In the genomic region with DNA sequence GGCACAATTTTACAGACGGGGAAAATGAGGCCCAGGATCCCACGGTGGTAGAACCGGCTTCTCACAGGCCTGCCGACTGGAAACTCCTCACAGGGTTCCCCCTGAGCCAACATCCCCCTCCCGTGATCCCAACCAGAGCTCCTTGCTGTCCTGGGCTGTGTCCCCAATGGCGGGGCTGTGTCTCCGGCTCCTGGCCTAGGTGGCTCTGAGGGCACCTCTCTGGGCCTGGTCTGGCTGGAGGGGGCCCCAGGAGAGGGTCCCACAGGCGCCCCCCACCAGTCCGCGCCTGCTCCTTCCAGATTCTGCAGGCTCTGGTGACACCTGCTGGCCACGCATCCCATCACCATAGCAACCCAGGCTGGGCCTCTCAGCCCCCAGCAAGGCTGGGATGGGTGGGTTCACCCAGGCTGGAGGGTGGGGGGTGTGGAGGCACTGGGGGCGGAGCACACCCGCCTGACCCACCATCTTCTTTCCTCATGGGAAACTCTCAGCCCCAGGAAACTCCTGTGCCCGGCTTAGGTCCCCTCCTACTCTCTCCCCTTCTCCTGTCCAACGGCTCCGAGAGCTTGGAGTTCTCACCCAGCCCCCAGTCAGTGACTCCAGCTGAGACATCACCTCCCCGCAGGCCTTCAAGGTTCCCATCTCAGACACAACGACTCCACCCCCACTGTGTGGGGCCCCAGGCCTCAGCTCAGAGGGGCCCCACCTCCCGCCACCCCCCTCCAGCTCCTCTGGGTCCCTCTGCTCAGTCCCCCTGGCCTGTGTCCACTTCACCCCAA, we compare ENCODE assay signal across 8 cellular contexts. TPM values are rescaled to one million over a fixed set of nuclear protein-coding genes. Genes with fewer than 3 reads are reported as not detected.
DNase-seq lines count a peak whose midpoint lies in the region; ATAC-seq and TF ChIP-seq lines count a peak whose summit lies in the region.

No MANE protein-coding gene starts in this region.

- no peak overlapping the region for H3K4me3 Mint-ChIP-seq in CD4-positive, alpha-beta memory T cell
- no peak overlapping the region for H3K4me3 Mint-ChIP-seq in activated CD4-positive, alpha-beta T cell treated with anti-CD3 and anti-CD28 coated beads for 36 hours

- no peak overlapping the region for H3K27ac Mint-ChIP-seq in CD4-positive, alpha-beta memory T cell
- H3K27ac Mint-ChIP-seq in activated CD4-positive, alpha-beta T cell treated with anti-CD3 and anti-CD28 coated beads for 36 hours: no peak overlapping the region

- WGBS in transverse colon (ENCODE audit: low coverage in 1 of 2), 2 donors: 22% methylated on average over 18 of the region's 19 CpGs; no CpG with 5 or more reads in 1 of the 2 donors

- CTCF ChIA-PET in CD4-positive, alpha-beta memory T cell (lab: Charles Lee; ENCODE audit: partially characterized antibody): interaction anchor here (0.7 to 4.8 kb wide), 9 partner anchors 12 to 304 kb away, joined by 3 to 41 read pairs (median 4); no protein-coding TSS in a partner anchor
- CTCF ChIA-PET in activated CD4-positive, alpha-beta T cell treated with anti-CD3 and anti-CD28 coated beads for 36 hours (lab: Charles Lee): interaction anchor here (0.5 to 1.4 kb wide), 4 partner anchors 76 to 254 kb away, joined by 3 to 6 read pairs (median 4); no protein-coding TSS in a partner anchor

- intact Hi-C loops in CD4-positive, alpha-beta memory T cell (cut with micrococcal nuclease): loop anchor here (1.0 kb wide), 1 partner anchor 84 kb away; no protein-coding TSS in a partner anchor
- intact Hi-C loops in activated CD4-positive, alpha-beta T cell treated with anti-CD3 and anti-CD28 coated beads for 36 hours (cut with DNase I, micrococcal nuclease): loop anchor here (1.0 to 2.0 kb wide), 4 partner anchors 53 to 210 kb away; no protein-coding TSS in a partner anchor
- intact Hi-C loops in transverse colon (cut with DNase I; ENCODE audit: low total_unique reads): loop anchor here (10.0 kb wide), 1 partner anchor 216 kb away; no protein-coding TSS in a partner anchor

- H3K9me3 ChIP-seq in CD4-positive, alpha-beta memory T cell (ENCODE audit: control insufficient read depth in 1 of 2, low read length in 2 of 2): no peaks in the 10 kb centered on the region
- no peaks in the 10 kb centered on the region for H3K9me3 ChIP-seq in transverse colon

- H3K9me3 Mint-ChIP-seq in CD4-positive, alpha-beta memory T cell: no peaks in the 10 kb centered on the region
- H3K9me3 Mint-ChIP-seq in activated CD4-positive, alpha-beta T cell treated with anti-CD3 and anti-CD28 coated beads for 36 hours (ENCODE audit: low read depth): no peaks in the 10 kb centered on the region

- no peak for TF ChIP-seq POLR2A in transverse colon (IDR thresholded peaks at IDR 0.05)

- TF ChIP-seq CTCF in transverse colon (IDR thresholded peaks at IDR 0.05): peak; percentile 62 to 76 (median 67)

- no peak for TF ChIP-seq EP300 in transverse colon (IDR thresholded peaks at IDR 0.05; ENCODE audit: low read depth)

- H3K27ac ChIP-seq in CD4-positive, alpha-beta memory T cell (ENCODE audit: low read depth, low read length): no peak overlapping the region
- H3K27ac ChIP-seq in transverse colon: no peak overlapping the region

- POLR2A ChIA-PET in CD4-positive, alpha-beta memory T cell (lab: Charles Lee; ENCODE audit: partially characterized antibody): no interaction called here
- POLR2A ChIA-PET in activated CD4-positive, alpha-beta T cell treated with anti-CD3 and anti-CD28 coated beads for 36 hours (lab: Charles Lee): no interaction called here

- no peaks in the 10 kb centered on the region for H3K27me3 ChIP-seq in CD4-positive, alpha-beta memory T cell (ENCODE audit: insufficient read depth, low read length)
- H3K27me3 ChIP-seq in transverse colon: no peaks in the 10 kb centered on the region

- peak; percentile 74 for ATAC-seq in activated CD4-positive, alpha-beta T cell treated with anti-CD3 and anti-CD28 coated beads for 36 hours

- peak in 4 of 5 donors; percentile 16 to 24 (median 23) for DNase-seq in CD4-positive, alpha-beta memory T cell
- peak; percentile 63 for DNase-seq in HT-29 (ENCODE audit: low spot score)
- DNase-seq in activated CD4-positive, alpha-beta T cell treated with anti-CD3 and anti-CD28 coated beads for 36 hours: peak; percentile 61
- peak; percentile 14 to 53 for DNase-seq in dermis microvascular lymphatic vessel endothelial cell (ENCODE audit: low read depth in 2 of 2)
- DNase-seq in medulla oblongata (ENCODE audit: extremely low spot score): peak; percentile 65
- peak; percentile 49 for DNase-seq in transverse colon
- no peak for DNase-seq in cerebellar nuclear complex (lab: John Stamatoyannopoulos, UW)
- DNase-seq in DMS114 treated with DMSO at 0.1 percent for 48 hours (lab: John Stamatoyannopoulos, UW; ENCODE audit: unreplicated experiment): no peak

- no peaks in the 10 kb centered on the region for H3K36me3 ChIP-seq in CD4-positive, alpha-beta memory T cell (ENCODE audit: insufficient read depth, low read length)
- H3K36me3 ChIP-seq in transverse colon: no peaks in the 10 kb centered on the region

- H3K27me3 Mint-ChIP-seq in CD4-positive, alpha-beta memory T cell: peaks cover 0 to 2% of the 10 kb centered on the region in 2 donors
- H3K27me3 Mint-ChIP-seq in activated CD4-positive, alpha-beta T cell treated with anti-CD3 and anti-CD28 coated beads for 36 hours: peaks cover 5% of the 10 kb centered on the region

- peaks cover 0 to 4% of the 10 kb centered on the region in 2 donors for H3K36me3 Mint-ChIP-seq in CD4-positive, alpha-beta memory T cell
- H3K36me3 Mint-ChIP-seq in activated CD4-positive, alpha-beta T cell treated with anti-CD3 and anti-CD28 coated beads for 36 hours (ENCODE audit: low read depth): no peaks in the 10 kb centered on the region

- in situ Hi-C loops in transverse colon (cut with MboI; ENCODE audit: low pct_ligation_motif_present in 1 of 4, low pct_unique_long_range_greater_than_20kb in 1 of 4, low sequenced_read_pairs in 3 of 4): loop anchor here in 3 of 4 donors (10.0 to 25.0 kb wide), 3 partner anchors 86 to 213 kb away; no protein-coding TSS in a partner anchor

- no peak overlapping the region for H3K4me3 ChIP-seq in CD4-positive, alpha-beta memory T cell (ENCODE audit: low read length in 2 of 2)
- no peak overlapping the region for H3K4me3 ChIP-seq in transverse colon

- H3K4me1 Mint-ChIP-seq in CD4-positive, alpha-beta memory T cell: no peaks in the 10 kb centered on the region
- H3K4me1 Mint-ChIP-seq in activated CD4-positive, alpha-beta T cell treated with anti-CD3 and anti-CD28 coated beads for 36 hours: no peaks in the 10 kb centered on the region

- no peaks in the 10 kb centered on the region for H3K4me1 ChIP-seq in CD4-positive, alpha-beta memory T cell (ENCODE audit: insufficient read depth, low read length)
- peaks cover 0 to 6% (median 0%) of the 10 kb centered on the region in 4 donors for H3K4me1 ChIP-seq in transverse colon

RNA-seq across cellular contexts. Expression of a gene that starts 27.1 kb away (rescaled TPM):
- total RNA-seq in CD4-positive, alpha-beta memory T cell: 10 to 100 TPM; 47.3 to 48.9 TPM
- polyA plus RNA-seq in CD4-positive, alpha-beta memory T cell: 1 to 10 TPM in 1 of 2 donors, under 1 TPM in 1; 0.11 to 1.7 TPM
- total RNA-seq in HT-29 (2014; rRNA removed; shearing (Covaris generic)): 93.2 and 121 TPM in 2 replicates
- total RNA-seq in activated CD4-positive, alpha-beta T cell treated with anti-CD3 and anti-CD28 coated beads for 36 hours: 10 to 100 TPM; 39.4 to 48.6 TPM
- total RNA-seq in dermis microvascular lymphatic vessel endothelial cell (16.6 and 32.1 TPM in 2 replicates), transverse colon (100 to 1,000 TPM in 3 of 4 donors, 10 to 100 TPM in 1; 91.2 to 430 (median 175) TPM)

Comparison
In these comparisons a context has a peak if more than half of its experiments do, and no peak if none do; other contexts are left out.
1. DNase-seq: peak in CD4-positive, alpha-beta memory T cell (4 of 5), HT-29 (single experiment), activated CD4-positive, alpha-beta T cell treated with anti-CD3 and anti-CD28 coated beads for 36 hours (single experiment), dermis microvascular lymphatic vessel endothelial cell (2 of 2), medulla oblongata (single experiment) and transverse colon (single experiment); none in cerebellar nuclear complex (0 of 2) and DMS114 treated with DMSO at 0.1 percent for 48 hours (single experiment).